ENCODE assay signal across 1 cellular context in the genomic region with DNA sequence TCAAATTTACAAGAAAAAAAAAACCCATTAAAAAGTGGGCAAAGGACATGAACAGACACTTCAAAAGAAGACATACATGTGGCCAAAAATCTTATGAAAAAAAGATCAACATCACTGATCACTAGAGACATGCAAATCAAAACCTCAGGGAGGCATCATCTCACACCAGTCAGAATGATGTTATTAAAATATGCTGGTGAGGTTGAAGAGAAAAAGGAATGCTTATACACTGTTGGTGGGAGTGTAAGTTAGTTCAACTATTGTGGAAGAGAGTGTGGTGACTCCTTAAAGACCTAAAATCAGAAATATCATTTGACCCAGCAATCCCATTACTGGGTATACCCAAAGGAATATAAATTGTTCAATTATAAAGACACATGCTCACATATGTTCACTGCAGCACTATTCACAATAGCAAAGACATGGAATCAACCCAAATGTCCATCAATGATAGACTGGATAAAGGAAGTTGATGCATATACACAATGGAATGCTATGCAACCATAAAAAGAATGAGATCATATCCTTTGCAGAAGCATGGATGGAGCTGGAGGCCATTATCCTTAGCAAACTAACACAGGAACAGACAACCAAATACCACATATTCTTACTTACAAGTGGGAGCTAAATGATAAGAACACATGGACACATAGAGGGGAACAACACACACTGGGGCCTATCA.
TF ChIP-seq lines count a peak whose summit lies in the region.

No MANE protein-coding gene starts in this region.

TF ChIP-seq in SK-N-SH, 30 proteins besides CTCF, POLR2A, EP300 and RAD21 (continued from another document):
- TF ChIP-seq PBX3 (IDR thresholded peaks at IDR 0.05), result peak; percentile 74
- peak; percentile 47; the same call in 1 of the 2 replicates for TF ChIP-seq FOSL2 (IDR thresholded peaks at IDR 0.05; ENCODE audit: borderline replicate concordance, low read depth)
- TF ChIP-seq TCF12 (IDR thresholded peaks at IDR 0.05), result peak; percentile 71
